1 cellular context compared by ENCODE assay signal in genomic region chr5:37533851-37534250, GRCh38.
TF ChIP-seq lines count a peak whose summit lies in the region.

No MANE protein-coding gene starts in this region.

TF ChIP-seq in IMR-90, 13 proteins besides CTCF, POLR2A, EP300 and RAD21:
- no peak for TF ChIP-seq RFX5 (IDR thresholded peaks at IDR 0.05; ENCODE audit: low read depth, low read length)
- no peak for TF ChIP-seq RCOR1 (IDR thresholded peaks at IDR 0.05; ENCODE audit: insufficient replicate concordance, low read length)
- no peak for TF ChIP-seq NFE2L2 (IDR thresholded peaks at IDR 0.05; ENCODE audit: low read depth, low read length)
- TF ChIP-seq MAFK (IDR thresholded peaks at IDR 0.05; ENCODE audit: low read depth, low read length): no peak
- TF ChIP-seq USF2 (IDR thresholded peaks at IDR 0.05; ENCODE audit: low read depth, low read length): no peak
- TF ChIP-seq BHLHE40 (IDR thresholded peaks at IDR 0.05; ENCODE audit: low read depth, low read length): no peak
- TF ChIP-seq CEBPB (IDR thresholded peaks at IDR 0.05; ENCODE audit: low read depth, low read length): no peak
- TF ChIP-seq ELK1 (IDR thresholded peaks at IDR 0.05; ENCODE audit: borderline replicate concordance, low read depth, low read length): no peak
- no peak for TF ChIP-seq CHD1 (IDR thresholded peaks at IDR 0.05; ENCODE audit: low read depth, low read length)
- TF ChIP-seq MAZ (IDR thresholded peaks at IDR 0.05; ENCODE audit: borderline replicate concordance, low read depth, low read length): no peak
- TF ChIP-seq FOS (IDR thresholded peaks at IDR 0.05; ENCODE audit: low read depth, low read length): no peak
- no peak for TF ChIP-seq MXI1 (IDR thresholded peaks at IDR 0.05; ENCODE audit: borderline replicate concordance, low read depth, low read length)
- TF ChIP-seq SMC3 (IDR thresholded peaks at IDR 0.05; ENCODE audit: low read depth, low read length): no peak
